Comparison of ENCODE assay signal across 8 cellular contexts in genomic region chr3:184380627-184381260, GRCh38. TPM values are rescaled to one million over a fixed set of nuclear protein-coding genes. Genes with fewer than 3 reads are reported as not detected.
DNase-seq lines count a peak whose midpoint lies in the region; ATAC-seq and TF ChIP-seq lines count a peak whose summit lies in the region.

No MANE protein-coding gene starts in this region.

- peak overlapping the region; percentile 63; the same call in 1 of the 2 replicates for H2AFZ ChIP-seq in GM23338

- H3K4me2 ChIP-seq in GM23338, result peak overlapping the region; percentile 87
- H3K4me2 ChIP-seq in skeletal muscle satellite cell (ENCODE audit: low read length), result peak overlapping the region; percentile 78

- DNase-seq in GM23338 (ENCODE audit: low spot score), result no peak
- no peak for DNase-seq in activated CD8-positive, alpha-beta T cell treated with anti-CD3 and anti-CD28 coated beads, Interleukin-2, amount 10 ng/mL, durations not matched to agents 7 days and 5 days
- no peak for DNase-seq in NCI-H1417 treated with DMSO at 0.1 percent for 48 hours (lab: John Stamatoyannopoulos, UW)
- no peak for DNase-seq in cerebellar cortex (ENCODE audit: low spot score)

- H3K4me1 Mint-ChIP-seq in GM23338, result peaks cover 34% of the 10 kb centered on the region
- peaks cover 3% of the 10 kb centered on the region for H3K4me1 Mint-ChIP-seq in activated CD8-positive, alpha-beta T cell treated with anti-CD3 and anti-CD28 coated beads, Interleukin-2, amount 10 ng/mL, durations not matched to agents 7 days and 5 days (ENCODE audit: low read depth)

- H3K4me3 ChIP-seq in GM23338 (peak overlapping the region; percentile 64), iPS-18a (ENCODE audit: low read length) (peak overlapping the region; percentile 49), skeletal muscle satellite cell (ENCODE audit: low read length) (peak overlapping the region; percentile 65)

- CTCF ChIA-PET in activated CD8-positive, alpha-beta T cell treated with anti-CD3 and anti-CD28 coated beads, Interleukin-2, amount 10 ng/mL, durations not matched to agents 7 days and 5 days (lab: Charles Lee), result interaction anchor here (0.7 to 2.5 kb wide), 2 partner anchors 9 to 133 kb away, joined by 4 to 11 read pairs; no protein-coding TSS in a partner anchor

- H3K9me3 ChIP-seq in iPS-18a (ENCODE audit: control insufficient read depth, low read depth, low read length) (no peaks in the 10 kb centered on the region), skeletal muscle satellite cell (replicated peaks; ENCODE audit: low read length) (no peaks in the 10 kb centered on the region)

- no peaks in the 10 kb centered on the region for H3K79me2 ChIP-seq in GM23338 (replicated peaks; ENCODE audit: insufficient read depth)

- no peaks in the 10 kb centered on the region for H4K20me1 ChIP-seq in GM23338 (replicated peaks; ENCODE audit: insufficient read depth)

- H3K27me3 ChIP-seq in GM23338 (ENCODE audit: insufficient read depth) (peaks cover 64% of the 10 kb centered on the region), iPS-18a (ENCODE audit: control insufficient read depth, insufficient read depth, low read length) (peaks cover 49% of the 10 kb centered on the region), skeletal muscle satellite cell (ENCODE audit: control insufficient read depth, insufficient read depth, low read length) (peaks cover 47% of the 10 kb centered on the region)

- H3K36me3 Mint-ChIP-seq in GM23338 (ENCODE audit: low read depth), result no peaks in the 10 kb centered on the region
- H3K36me3 Mint-ChIP-seq in activated CD8-positive, alpha-beta T cell treated with anti-CD3 and anti-CD28 coated beads, Interleukin-2, amount 10 ng/mL, durations not matched to agents 7 days and 5 days (ENCODE audit: low read depth), result no peaks in the 10 kb centered on the region

- 0 out of 2 replicates have a peak, but pooled peaks cover 4% of the 10 kb centered on the region for H3F3A ChIP-seq in GM23338 (replicated peaks; ENCODE audit: low read depth)

- H3K9me2 ChIP-seq in GM23338 (ENCODE audit: insufficient read depth), result no peaks in the 10 kb centered on the region

- H3K4me1 ChIP-seq in GM23338 (ENCODE audit: insufficient read depth), result peaks cover 31% of the 10 kb centered on the region
- peaks cover 20% of the 10 kb centered on the region for H3K4me1 ChIP-seq in iPS-18a (ENCODE audit: control insufficient read depth, low read depth, low read length)
- peaks cover 22% of the 10 kb centered on the region for H3K4me1 ChIP-seq in skeletal muscle satellite cell (ENCODE audit: control insufficient read depth, insufficient read depth, low read length)

- POLR2A ChIA-PET in activated CD8-positive, alpha-beta T cell treated with anti-CD3 and anti-CD28 coated beads, Interleukin-2, amount 10 ng/mL, durations not matched to agents 7 days and 5 days (lab: Charles Lee), result no interaction called here

- H3K4me3 Mint-ChIP-seq in GM23338, result peak overlapping the region; percentile 76
- H3K4me3 Mint-ChIP-seq in activated CD8-positive, alpha-beta T cell treated with anti-CD3 and anti-CD28 coated beads, Interleukin-2, amount 10 ng/mL, durations not matched to agents 7 days and 5 days, result peak overlapping the region; percentile 13

- H3K36me3 ChIP-seq in GM23338 (ENCODE audit: insufficient read depth) (no peaks in the 10 kb centered on the region), iPS-18a (ENCODE audit: control insufficient read depth, low read depth, low read length) (no peaks in the 10 kb centered on the region), skeletal muscle satellite cell (ENCODE audit: insufficient read depth, low read length) (no peaks in the 10 kb centered on the region)

- no peak for TF ChIP-seq CTCF in GM23338 (conservative IDR thresholded peaks at IDR 0.05; ENCODE audit: low read depth in 2 of 2)

- H3K27ac Mint-ChIP-seq in GM23338, result no peak overlapping the region
- H3K27ac Mint-ChIP-seq in activated CD8-positive, alpha-beta T cell treated with anti-CD3 and anti-CD28 coated beads, Interleukin-2, amount 10 ng/mL, durations not matched to agents 7 days and 5 days, result no peak overlapping the region

- H3K9ac ChIP-seq in iPS-18a (ENCODE audit: low read length), result no peak overlapping the region
- H3K9ac ChIP-seq in skeletal muscle satellite cell (ENCODE audit: low read depth, low read length), result no peak overlapping the region

- ATAC-seq in GM23338 (peak; percentile 8; the same call in 2 of the 3 replicates), HG02870 (IDR thresholded peaks at IDR 0.05; ENCODE audit: unreplicated experiment) (no peak), HG03469 (IDR thresholded peaks at IDR 0.05; ENCODE audit: unreplicated experiment) (no peak)
- ATAC-seq in activated CD8-positive, alpha-beta T cell treated with anti-CD3 and anti-CD28 coated beads, Interleukin-2, amount 10 ng/mL, durations not matched to agents 7 days and 5 days, result peak; percentile 37

- H3K9me3 Mint-ChIP-seq in GM23338, result no peaks in the 10 kb centered on the region
- no peaks in the 10 kb centered on the region for H3K9me3 Mint-ChIP-seq in activated CD8-positive, alpha-beta T cell treated with anti-CD3 and anti-CD28 coated beads, Interleukin-2, amount 10 ng/mL, durations not matched to agents 7 days and 5 days (ENCODE audit: insufficient read depth)

- peaks cover 62% of the 10 kb centered on the region for H3K27me3 Mint-ChIP-seq in GM23338 (ENCODE audit: insufficient read depth, low read depth, poor library complexity)
- peaks cover 50% of the 10 kb centered on the region for H3K27me3 Mint-ChIP-seq in activated CD8-positive, alpha-beta T cell treated with anti-CD3 and anti-CD28 coated beads, Interleukin-2, amount 10 ng/mL, durations not matched to agents 7 days and 5 days (ENCODE audit: low read depth)

- no peak overlapping the region for H3K27ac ChIP-seq in GM23338 (ENCODE audit: low read depth)
- H3K27ac ChIP-seq in iPS-18a (ENCODE audit: low read length), result no peak overlapping the region

TF ChIP-seq in GM23338, 12 proteins besides CTCF, POLR2A, EP300 and RAD21 (continues in another document):
- no peak for TF ChIP-seq POLR2AphosphoS5 (IDR thresholded peaks at IDR 0.05; ENCODE audit: low read depth)
- TF ChIP-seq EZH2phosphoT487 (IDR thresholded peaks at IDR 0.05; ENCODE audit: unreplicated experiment), result peak; percentile 85

RNA-seq across cellular contexts. Expression of gene CHRD, which starts 0.9 kb away (rescaled TPM):
- 0.66 and 1.1 TPM in 2 replicates for total RNA-seq in GM23338 (2014; rRNA removed; shearing (Covaris generic))
- 0.23 and 0.34 TPM in 2 replicates for polyA plus RNA-seq in GM23338 (2016; fragmentation: Nextera tagmentation; extraction: Ambion mirVana)
- not detected for total RNA-seq in activated CD8-positive, alpha-beta T cell treated with anti-CD3 and anti-CD28 coated beads, Interleukin-2, amount 10 ng/mL, durations not matched to agents 7 days and 5 days
- total RNA-seq in skeletal muscle satellite cell (2012; rRNA removed), result 0.25 and 3.9 TPM in 2 replicates

RNA-seq across cellular contexts. Expression of gene THPO, which starts 2.7 kb away (rescaled TPM):
- 0.14 and 0.97 TPM in 2 replicates for total RNA-seq in GM23338 (2014; rRNA removed; shearing (Covaris generic))
- polyA plus RNA-seq in GM23338 (2016; fragmentation: Nextera tagmentation; extraction: Ambion mirVana), result 0.47 and 1.9 TPM in 2 replicates
- total RNA-seq in activated CD8-positive, alpha-beta T cell treated with anti-CD3 and anti-CD28 coated beads, Interleukin-2, amount 10 ng/mL, durations not matched to agents 7 days and 5 days, result not detected
- not detected in 2 replicates for total RNA-seq in skeletal muscle satellite cell (2012; rRNA removed)

RNA-seq across cellular contexts. Expression of gene POLR2H, which starts 19.2 kb away (rescaled TPM):
- 182 and 199 TPM in 2 replicates for total RNA-seq in GM23338 (2014; rRNA removed; shearing (Covaris generic))
- polyA plus RNA-seq in GM23338 (2016; fragmentation: Nextera tagmentation; extraction: Ambion mirVana), result 190 and 205 TPM in 2 replicates
- total RNA-seq in activated CD8-positive, alpha-beta T cell treated with anti-CD3 and anti-CD28 coated beads, Interleukin-2, amount 10 ng/mL, durations not matched to agents 7 days and 5 days, result 100 to 1,000 TPM; 101 to 103 TPM
- 107 and 163 TPM in 2 replicates for total RNA-seq in skeletal muscle satellite cell (2012; rRNA removed)

RNA-seq across cellular contexts. Expression of gene CLCN2, which starts 19.3 kb away (rescaled TPM):
- 9.2 and 10.7 TPM in 2 replicates for total RNA-seq in GM23338 (2014; rRNA removed; shearing (Covaris generic))
- 5.4 and 7.0 TPM in 2 replicates for polyA plus RNA-seq in GM23338 (2016; fragmentation: Nextera tagmentation; extraction: Ambion mirVana)
- total RNA-seq in activated CD8-positive, alpha-beta T cell treated with anti-CD3 and anti-CD28 coated beads, Interleukin-2, amount 10 ng/mL, durations not matched to agents 7 days and 5 days, result 1 to 10 TPM; 4.7 to 4.8 TPM
- 4.4 and 5.3 TPM in 2 replicates for total RNA-seq in skeletal muscle satellite cell (2012; rRNA removed)

RNA-seq across cellular contexts. Expression of gene FAM131A, which starts 43.3 kb away (rescaled TPM):
- total RNA-seq in GM23338 (2014; rRNA removed; shearing (Covaris generic)), result 14.8 and 31.8 TPM in 2 replicates
- polyA plus RNA-seq in GM23338 (2016; fragmentation: Nextera tagmentation; extraction: Ambion mirVana), result 6.7 and 9.6 TPM in 2 replicates
- 1 to 10 TPM; 3.1 to 3.2 TPM for total RNA-seq in activated CD8-positive, alpha-beta T cell treated with anti-CD3 and anti-CD28 coated beads, Interleukin-2, amount 10 ng/mL, durations not matched to agents 7 days and 5 days
- 18.8 TPM in 2 replicates for total RNA-seq in skeletal muscle satellite cell (2012; rRNA removed)

Comparison
In these comparisons a context has a peak if more than half of its experiments do, and no peak if none do; other contexts are left out.
1. ATAC-seq: peak in GM23338 (single experiment) and activated CD8-positive, alpha-beta T cell treated with anti-CD3 and anti-CD28 coated beads, Interleukin-2, amount 10 ng/mL, durations not matched to agents 7 days and 5 days (single experiment); none in HG02870 (single experiment) and HG03469 (single experiment).
2. Peak in every context shown above with its lines, with median percentiles within 50 percentile points of each other: H3K4me3 ChIP-seq.